8 cellular contexts compared by ENCODE assay signal in the genomic region with DNA sequence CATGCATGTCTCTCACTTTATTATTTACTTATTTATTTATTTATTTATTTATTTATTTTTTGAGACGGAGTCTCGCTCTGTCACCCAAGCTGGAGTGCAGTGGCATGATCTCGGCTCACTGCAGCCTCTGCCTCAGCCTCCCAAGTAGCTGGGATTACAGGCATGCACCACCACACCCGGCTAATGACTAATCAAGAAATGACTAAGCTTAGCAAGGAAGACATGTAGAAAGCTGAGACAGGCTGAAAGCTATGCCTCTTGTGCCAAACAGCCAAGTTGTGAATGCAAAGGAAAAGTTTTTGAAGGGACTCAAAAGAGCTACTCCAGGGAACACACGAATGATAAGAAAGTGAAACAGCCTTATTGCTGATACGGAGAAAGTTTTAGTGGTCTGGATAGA. TPM values are rescaled to one million over a fixed set of nuclear protein-coding genes. Genes with fewer than 3 reads are reported as not detected.
DNase-seq lines count a peak whose midpoint lies in the region; ATAC-seq, FAIRE-seq and TF ChIP-seq lines count a peak whose summit lies in the region.
"Not testable (repeated sequence)": the region's sequence is repeated elsewhere in the genome, so short reads cannot be mapped to it uniquely, and the experiment has no call there.

No MANE protein-coding gene starts in this region.

- not testable (repeated sequence) for ATAC-seq in A549
- ATAC-seq in PC-3 (peak; percentile 73), esophagus mucosa (peak; percentile 51)
- ATAC-seq in stimulated activated effector memory CD8-positive, alpha-beta T cell treated with anti-CD3 and anti-CD28 coated beads, Interleukin-12 subunit alpha, Interleukin-12 subunit beta, amount 100 ng/mL, for 72 hours = peak; percentile 70

- not testable (repeated sequence) for H3F3A ChIP-seq in PC-3 (ENCODE audit: low read length, unreplicated experiment)

- intact Hi-C loops in PC-3 (cut with micrococcal nuclease); activated CD4-positive, alpha-beta memory T cell treated with anti-CD3 and anti-CD28 coated beads for 36 hours (cut with micrococcal nuclease); left ventricle myocardium inferior (cut with micrococcal nuclease): not testable (repeated sequence)

- H3K4me1 Mint-ChIP-seq in activated CD4-positive, alpha-beta memory T cell treated with anti-CD3 and anti-CD28 coated beads for 36 hours (ENCODE audit: low read depth) = peaks cover 29% of the 10 kb centered on the region
- H3K4me1 Mint-ChIP-seq in stimulated activated effector memory CD8-positive, alpha-beta T cell treated with anti-CD3 and anti-CD28 coated beads, Interleukin-12 subunit alpha, Interleukin-12 subunit beta, amount 100 ng/mL, for 72 hours = peaks cover 12% of the 10 kb centered on the region

- not testable (repeated sequence) for FAIRE-seq in A549 (lab: Jason Lieb, UNC)

- not testable (repeated sequence) for H4K20me1 ChIP-seq in PC-3 (ENCODE audit: low read length)

- peaks cover 31% of the 10 kb centered on the region for H3K36me3 Mint-ChIP-seq in activated CD4-positive, alpha-beta memory T cell treated with anti-CD3 and anti-CD28 coated beads for 36 hours
- peaks cover 65% of the 10 kb centered on the region for H3K36me3 Mint-ChIP-seq in stimulated activated effector memory CD8-positive, alpha-beta T cell treated with anti-CD3 and anti-CD28 coated beads, Interleukin-12 subunit alpha, Interleukin-12 subunit beta, amount 100 ng/mL, for 72 hours

- not testable (repeated sequence) for H3K79me2 ChIP-seq in PC-3 (ENCODE audit: low read length)

- not testable (repeated sequence) for H3K4me1 ChIP-seq in A549; HEK293 (ENCODE audit: control insufficient read depth, insufficient read depth, low read length); PC-3 (ENCODE audit: insufficient read depth, low read length); adipocyte (ENCODE audit: control insufficient read depth, insufficient read depth, low read length)
- peaks cover 76% of the 10 kb centered on the region for H3K4me1 ChIP-seq in left ventricle myocardium inferior

- TF ChIP-seq CTCF in A549 (IDR thresholded peaks at IDR 0.05); HEK293 (tag by site-specific recombination; IDR thresholded peaks at IDR 0.05); PC-3 (conservative IDR thresholded peaks at IDR 0.05; ENCODE audit: low read depth, low read length); left ventricle myocardium inferior (IDR thresholded peaks at IDR 0.05; ENCODE audit: borderline replicate concordance): not testable (repeated sequence)

- H3K4me2 ChIP-seq in A549; PC-3 (ENCODE audit: low read length): not testable (repeated sequence)

- H3K9ac ChIP-seq in PC-3 (ENCODE audit: low read length); adipocyte (ENCODE audit: low read length): not testable (repeated sequence)

- CTCF ChIA-PET in A549 (lab: Yijun Ruan, JAX) = interaction anchor here (0.6 to 1.2 kb wide), 3 partner anchors 12 to 475 kb away, joined by 3 to 4 read pairs (median 3); no protein-coding TSS in a partner anchor
- CTCF ChIA-PET in HEK293 (lab: Yijun Ruan, JAX); PC-3 (lab: Charles Lee): not testable (repeated sequence)
- CTCF ChIA-PET in activated CD4-positive, alpha-beta memory T cell treated with anti-CD3 and anti-CD28 coated beads for 36 hours (lab: Charles Lee) = interaction anchor here (0.9 to 1.1 kb wide), 2 partner anchors 18 to 348 kb away, joined by 4 to 5 read pairs; no protein-coding TSS in a partner anchor

- H3K9me3 ChIP-seq in A549; HEK293 (ENCODE audit: control insufficient read depth, insufficient read depth, low read depth, low read length); PC-3 (ENCODE audit: low read length); adipocyte (ENCODE audit: control insufficient read depth, low read length); left ventricle myocardium inferior (replicated peaks): not testable (repeated sequence)

- not testable (repeated sequence) for H3K27me3 Mint-ChIP-seq in activated CD4-positive, alpha-beta memory T cell treated with anti-CD3 and anti-CD28 coated beads for 36 hours

- H3K4me3 Mint-ChIP-seq in activated CD4-positive, alpha-beta memory T cell treated with anti-CD3 and anti-CD28 coated beads for 36 hours; stimulated activated effector memory CD8-positive, alpha-beta T cell treated with anti-CD3 and anti-CD28 coated beads, Interleukin-12 subunit alpha, Interleukin-12 subunit beta, amount 100 ng/mL, for 72 hours: not testable (repeated sequence)

- not testable (repeated sequence) for H3K27ac Mint-ChIP-seq in activated CD4-positive, alpha-beta memory T cell treated with anti-CD3 and anti-CD28 coated beads for 36 hours; stimulated activated effector memory CD8-positive, alpha-beta T cell treated with anti-CD3 and anti-CD28 coated beads, Interleukin-12 subunit alpha, Interleukin-12 subunit beta, amount 100 ng/mL, for 72 hours

- not testable (repeated sequence) for TF ChIP-seq EP300 in A549 (IDR thresholded peaks at IDR 0.05)

- BruUV-seq in PC-3 (replicated peaks; lab: Mats Ljungman, UMichigan) = not testable (repeated sequence)

- not testable (repeated sequence) for TF ChIP-seq POLR2A in A549 (IDR thresholded peaks at IDR 0.05; ENCODE audit: low read length)

- not testable (repeated sequence) for DNase-seq in A549 (ENCODE audit: low read depth in 1 of 2, low spot score in 1 of 2); left ventricle myocardium inferior; stimulated activated effector memory CD8-positive, alpha-beta T cell treated with anti-CD3 and anti-CD28 coated beads, Interleukin-12 subunit alpha, Interleukin-12 subunit beta, amount 100 ng/mL, for 72 hours (ENCODE audit: low spot score in 2 of 2)
- DNase-seq in PC-3 (peak; percentile 51), adipocyte (ENCODE audit: low read depth) (peak; percentile 20)
- DNase-seq in activated CD4-positive, alpha-beta memory T cell treated with anti-CD3 and anti-CD28 coated beads for 36 hours = peak; percentile 36

- not testable (repeated sequence) for TF ChIP-seq RAD21 in A549 (conservative IDR thresholded peaks at IDR 0.05 in 1 of 2, IDR thresholded peaks at IDR 0.05 in 1 of 2)

- H2AFZ ChIP-seq in PC-3 (ENCODE audit: low read length) = not testable (repeated sequence)

- H3K27ac ChIP-seq in A549; HEK293 (ENCODE audit: extremely low read depth, low read depth, low read length); PC-3 (ENCODE audit: low read length): not testable (repeated sequence)
- H3K27ac ChIP-seq in left ventricle myocardium inferior (replicated peaks) = peak overlapping the region; percentile 75

- peaks cover 55 to 62% of the 10 kb centered on the region in 2 experiments for H3K36me3 ChIP-seq in HEK293 (ENCODE audit: control insufficient read depth in 2 of 2, insufficient read depth in 1 of 2, low read length in 2 of 2)
- H3K36me3 ChIP-seq in PC-3 (ENCODE audit: low read depth, low read length) = peaks cover 34% of the 10 kb centered on the region
- H3K36me3 ChIP-seq in adipocyte (ENCODE audit: control insufficient read depth, insufficient read depth, low read length, severe bottlenecking) = peaks cover 50% of the 10 kb centered on the region
- H3K36me3 ChIP-seq in left ventricle myocardium inferior = peaks cover 73% of the 10 kb centered on the region

- WGBS in A549 (ENCODE audit: missing lambda C conversion rate) = 92% methylated on average over 6 of the region's 6 CpGs

- not testable (repeated sequence) for H3K27me3 ChIP-seq in PC-3 (ENCODE audit: low read length); adipocyte (replicated peaks; ENCODE audit: control insufficient read depth, insufficient read depth, low read length); left ventricle myocardium inferior (ENCODE audit: low read depth)

- H3K4me3 ChIP-seq in A549; HEK293 (ENCODE audit: low read depth, low read length); PC-3 (ENCODE audit: low read length); adipocyte (ENCODE audit: low read length); left ventricle myocardium inferior: not testable (repeated sequence)

- H3K9me3 Mint-ChIP-seq in activated CD4-positive, alpha-beta memory T cell treated with anti-CD3 and anti-CD28 coated beads for 36 hours; stimulated activated effector memory CD8-positive, alpha-beta T cell treated with anti-CD3 and anti-CD28 coated beads, Interleukin-12 subunit alpha, Interleukin-12 subunit beta, amount 100 ng/mL, for 72 hours: not testable (repeated sequence)

- H3K9me2 ChIP-seq in PC-3 (replicated peaks; ENCODE audit: low read length) = not testable (repeated sequence)

- POLR2A ChIA-PET in A549 (lab: Yijun Ruan, JAX) = interaction anchor here (1.3 kb wide), 1 partner anchor 8 kb away, joined by 4 read pairs; a partner anchor contains a TSS
- POLR2A ChIA-PET in HEK293 (lab: Yijun Ruan, JAX) = interaction anchor here (1.4 kb wide), 1 partner anchor 8 kb away, joined by 6 read pairs; a partner anchor contains a TSS
- POLR2A ChIA-PET in PC-3 (lab: Charles Lee; ENCODE audit: unreplicated experiment) = not testable (repeated sequence)
- POLR2A ChIA-PET in activated CD4-positive, alpha-beta memory T cell treated with anti-CD3 and anti-CD28 coated beads for 36 hours (lab: Charles Lee) = interaction anchor here (1.5 kb wide), 1 partner anchor 8 kb away, joined by 7 read pairs; a partner anchor contains a TSS

RNA-seq across cellular contexts. Expression of a gene that starts 7.9 kb away (rescaled TPM):
- polyA plus RNA-seq in A549 (2011; rRNA removed) = 26.0 and 30.0 TPM in 2 replicates
- polyA plus RNA-seq in A549 (2012; cell fraction: cytosol; rRNA removed) = 11.3 and 13.8 TPM in 2 replicates
- 22.0 and 27.9 TPM in 2 replicates for polyA plus RNA-seq in A549 (2012; cell fraction: nucleus; rRNA removed)
- polyA plus RNA-seq in A549 (2017; fragmentation: RNase III; extraction: RNeasy Plus Mini Kit Qiagen cat#74134 plus additional on column Dnase treatment) = 17.4 to 18.2 TPM (median 17.5 TPM) in 3 replicates
- polyA minus RNA-seq in A549 (2011; rRNA and poly(A)+ RNA removed) = 19.6 and 24.8 TPM in 2 replicates
- total RNA-seq in PC-3 (2014; rRNA removed) = 16.6 and 17.3 TPM in 2 replicates
- total RNA-seq in activated CD4-positive, alpha-beta memory T cell treated with anti-CD3 and anti-CD28 coated beads for 36 hours = 10 to 100 TPM; 17.5 to 18.3 TPM
- total RNA-seq in esophagus mucosa = 22.6 TPM
- 21.4 TPM for total RNA-seq in left ventricle myocardium inferior

RNA-seq across cellular contexts. Expression of a gene that starts 8.7 kb away (rescaled TPM):
- 348 and 412 TPM in 2 replicates for polyA plus RNA-seq in A549 (2011; rRNA removed)
- polyA plus RNA-seq in A549 (2012; cell fraction: cytosol; rRNA removed) = 457 and 705 TPM in 2 replicates
- polyA plus RNA-seq in A549 (2012; cell fraction: nucleus; rRNA removed) = 1,115 and 2,236 TPM in 2 replicates
- polyA plus RNA-seq in A549 (2017; fragmentation: RNase III; extraction: RNeasy Plus Mini Kit Qiagen cat#74134 plus additional on column Dnase treatment) = 338 to 342 TPM (median 340 TPM) in 3 replicates
- polyA minus RNA-seq in A549 (2011; rRNA and poly(A)+ RNA removed) = 111 and 119 TPM in 2 replicates
- total RNA-seq in PC-3 (2014; rRNA removed) = 562 and 859 TPM in 2 replicates
- 100 to 1,000 TPM; 299 TPM for total RNA-seq in activated CD4-positive, alpha-beta memory T cell treated with anti-CD3 and anti-CD28 coated beads for 36 hours
- 162 TPM for total RNA-seq in esophagus mucosa
- 78.5 TPM for total RNA-seq in left ventricle myocardium inferior

RNA-seq across cellular contexts. Expression of a gene that starts 19.1 kb away (rescaled TPM):
- polyA plus RNA-seq in A549 (2011; rRNA removed) (120 and 138 TPM in 2 replicates), A549 (2017; fragmentation: RNase III; extraction: RNeasy Plus Mini Kit Qiagen cat#74134 plus additional on column Dnase treatment) (64.6 to 67.2 TPM (median 64.9 TPM) in 3 replicates)
- polyA plus RNA-seq in A549 (2012; cell fraction: cytosol; rRNA removed) = 59.6 and 69.2 TPM in 2 replicates
- 52.8 and 61.7 TPM in 2 replicates for polyA plus RNA-seq in A549 (2012; cell fraction: nucleus; rRNA removed)
- polyA minus RNA-seq in A549 (2011; rRNA and poly(A)+ RNA removed) = 22.2 and 33.0 TPM in 2 replicates
- total RNA-seq in PC-3 (2014; rRNA removed) (48.1 and 58.7 TPM in 2 replicates), esophagus mucosa (17.8 TPM), left ventricle myocardium inferior (21.0 TPM)
- 10 to 100 TPM; 29.1 to 29.2 TPM for total RNA-seq in activated CD4-positive, alpha-beta memory T cell treated with anti-CD3 and anti-CD28 coated beads for 36 hours

RNA-seq across cellular contexts. Expression of a gene that starts 19.4 kb away (rescaled TPM):
- polyA plus RNA-seq in A549 (2011; rRNA removed) = 17.5 and 23.0 TPM in 2 replicates
- polyA plus RNA-seq in A549 (2012; cell fraction: cytosol; rRNA removed) = 29.8 and 31.6 TPM in 2 replicates
- polyA plus RNA-seq in A549 (2012; cell fraction: nucleus; rRNA removed) = 38.6 and 43.7 TPM in 2 replicates
- polyA plus RNA-seq in A549 (2017; fragmentation: RNase III; extraction: RNeasy Plus Mini Kit Qiagen cat#74134 plus additional on column Dnase treatment) = 44.5 to 55.3 TPM (median 53.3 TPM) in 3 replicates
- 16.0 and 23.1 TPM in 2 replicates for polyA minus RNA-seq in A549 (2011; rRNA and poly(A)+ RNA removed)
- total RNA-seq in PC-3 (2014; rRNA removed) = 39.0 and 49.8 TPM in 2 replicates
- total RNA-seq in activated CD4-positive, alpha-beta memory T cell treated with anti-CD3 and anti-CD28 coated beads for 36 hours = 10 to 100 TPM; 53.4 to 56.6 TPM
- total RNA-seq in esophagus mucosa = 11.0 TPM
- 65.2 TPM for total RNA-seq in left ventricle myocardium inferior

RNA-seq across cellular contexts. Expression of a gene that starts 35.0 kb away (rescaled TPM):
- 47.8 and 80.1 TPM in 2 replicates for polyA plus RNA-seq in A549 (2011; rRNA removed)
- 23.0 and 30.3 TPM in 2 replicates for polyA plus RNA-seq in A549 (2012; cell fraction: cytosol; rRNA removed)
- polyA plus RNA-seq in A549 (2012; cell fraction: nucleus; rRNA removed) = 7.5 and 12.8 TPM in 2 replicates
- polyA plus RNA-seq in A549 (2017; fragmentation: RNase III; extraction: RNeasy Plus Mini Kit Qiagen cat#74134 plus additional on column Dnase treatment) = 48.6 to 59.2 TPM (median 57.2 TPM) in 3 replicates
- 20.3 and 22.2 TPM in 2 replicates for polyA minus RNA-seq in A549 (2011; rRNA and poly(A)+ RNA removed)
- 98.3 and 148 TPM in 2 replicates for total RNA-seq in PC-3 (2014; rRNA removed)
- total RNA-seq in activated CD4-positive, alpha-beta memory T cell treated with anti-CD3 and anti-CD28 coated beads for 36 hours = 1 to 10 TPM; 7.5 to 8.0 TPM
- 32.3 TPM for total RNA-seq in esophagus mucosa
- 411 TPM for total RNA-seq in left ventricle myocardium inferior
